ENCODE assay signal across 1 cellular context in the genomic region with DNA sequence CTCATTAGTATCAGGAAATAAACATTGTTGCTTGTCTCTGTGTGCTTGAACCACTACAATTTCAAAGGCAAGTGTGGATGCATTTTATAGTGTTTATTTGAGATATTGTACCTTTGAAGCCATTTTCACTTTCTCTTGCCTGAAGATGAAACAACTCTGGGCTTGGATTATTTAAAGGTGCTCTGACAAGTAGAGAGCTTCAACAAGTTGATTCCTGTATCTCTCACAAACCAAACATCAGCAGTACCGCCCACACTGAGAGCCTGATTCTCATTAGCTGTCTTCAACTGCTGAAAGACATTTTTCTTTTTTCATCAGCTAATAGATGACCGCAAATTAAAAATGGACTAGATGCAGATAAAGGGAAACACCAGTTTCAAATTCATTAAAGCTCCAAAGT.
TF ChIP-seq lines count a peak whose summit lies in the region.

No MANE protein-coding gene starts in this region.

TF ChIP-seq in SK-N-SH treated with all-trans-retinoic acid at 6 μM for 48 hours, 23 proteins besides CTCF, POLR2A, EP300 and RAD21 (continued from another document):
- TF ChIP-seq, protein P1, sequence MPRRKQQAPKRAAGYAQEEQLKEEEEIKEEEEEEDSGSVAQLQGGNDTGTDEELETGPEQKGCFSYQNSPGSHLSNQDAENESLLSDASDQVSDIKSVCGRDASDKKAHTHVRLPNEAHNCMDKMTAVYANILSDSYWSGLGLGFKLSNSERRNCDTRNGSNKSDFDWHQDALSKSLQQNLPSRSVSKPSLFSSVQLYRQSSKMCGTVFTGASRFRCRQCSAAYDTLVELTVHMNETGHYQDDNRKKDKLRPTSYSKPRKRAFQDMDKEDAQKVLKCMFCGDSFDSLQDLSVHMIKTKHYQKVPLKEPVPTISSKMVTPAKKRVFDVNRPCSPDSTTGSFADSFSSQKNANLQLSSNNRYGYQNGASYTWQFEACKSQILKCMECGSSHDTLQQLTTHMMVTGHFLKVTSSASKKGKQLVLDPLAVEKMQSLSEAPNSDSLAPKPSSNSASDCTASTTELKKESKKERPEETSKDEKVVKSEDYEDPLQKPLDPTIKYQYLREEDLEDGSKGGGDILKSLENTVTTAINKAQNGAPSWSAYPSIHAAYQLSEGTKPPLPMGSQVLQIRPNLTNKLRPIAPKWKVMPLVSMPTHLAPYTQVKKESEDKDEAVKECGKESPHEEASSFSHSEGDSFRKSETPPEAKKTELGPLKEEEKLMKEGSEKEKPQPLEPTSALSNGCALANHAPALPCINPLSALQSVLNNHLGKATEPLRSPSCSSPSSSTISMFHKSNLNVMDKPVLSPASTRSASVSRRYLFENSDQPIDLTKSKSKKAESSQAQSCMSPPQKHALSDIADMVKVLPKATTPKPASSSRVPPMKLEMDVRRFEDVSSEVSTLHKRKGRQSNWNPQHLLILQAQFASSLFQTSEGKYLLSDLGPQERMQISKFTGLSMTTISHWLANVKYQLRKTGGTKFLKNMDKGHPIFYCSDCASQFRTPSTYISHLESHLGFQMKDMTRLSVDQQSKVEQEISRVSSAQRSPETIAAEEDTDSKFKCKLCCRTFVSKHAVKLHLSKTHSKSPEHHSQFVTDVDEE (CRISPR knock-in tag; IDR thresholded peaks at IDR 0.05) = no peak
- TF ChIP-seq PPARA (CRISPR knock-in tag; IDR thresholded peaks at IDR 0.05; ENCODE audit: borderline replicate concordance) (no peak), GLIS3 (CRISPR knock-in tag; IDR thresholded peaks at IDR 0.05) (no peak)
